Comparison of ENCODE assay signal across 2 cellular contexts in genomic region chr1:94903318-94904009, GRCh38.
TF ChIP-seq lines count a peak whose summit lies in the region.

No MANE protein-coding gene starts in this region.

TF ChIP-seq in HCT116, 20 proteins besides CTCF, POLR2A, EP300 and RAD21 (continued from another document):
- TF ChIP-seq SIN3A (IDR thresholded peaks at IDR 0.05; ENCODE audit: low read depth) (no peak), CBX3 (IDR thresholded peaks at IDR 0.05; ENCODE audit: low read depth) (no peak), EGR1 (IDR thresholded peaks at IDR 0.05; ENCODE audit: low read depth) (no peak)

TF ChIP-seq in SK-N-SH, 30 proteins besides CTCF, POLR2A, EP300 and RAD21 (continued from another document):
- TF ChIP-seq JUND (IDR thresholded peaks at IDR 0.05) (peak; percentile 8; the same call in 1 of the 2 replicates), PBX3 (IDR thresholded peaks at IDR 0.05) (peak; percentile 64), TCF12 (IDR thresholded peaks at IDR 0.05) (0 out of 2 replicates have a peak, but pooled peaks have one; percentile 9), RFX5 (IDR thresholded peaks at IDR 0.05; ENCODE audit: low read length) (no peak), GATA2 (CRISPR knock-in tag; IDR thresholded peaks at IDR 0.05) (no peak)
